Comparison of ENCODE assay signal across 8 cellular contexts in genomic region chr5:113488645-113489184, GRCh38. TPM values are rescaled to one million over a fixed set of nuclear protein-coding genes. Genes with fewer than 3 reads are reported as not detected.
DNase-seq lines count a peak whose midpoint lies in the region; ATAC-seq and TF ChIP-seq lines count a peak whose summit lies in the region.

No MANE protein-coding gene starts in this region.

- H3K4me3 ChIP-seq in fibroblast of pulmonary artery (replicated peaks; ENCODE audit: low read depth, low read length) (peak overlapping the region; percentile 85), prostate gland (peak overlapping the region; percentile 52 to 54)

- H3K27ac ChIP-seq in RWPE1 (peak overlapping the region; percentile 88), prostate gland (peak overlapping the region; percentile 71 to 79)

- TF ChIP-seq CTCF in RWPE1 (conservative IDR thresholded peaks at IDR 0.05; ENCODE audit: low read depth), result no peak
- no peak for TF ChIP-seq CTCF in fibroblast of pulmonary artery (IDR thresholded peaks at IDR 0.05; ENCODE audit: low read length, missing control alignments)
- no peak for TF ChIP-seq CTCF in prostate gland (IDR thresholded peaks at IDR 0.05)

- H3K4me1 ChIP-seq in prostate gland (replicated peaks), result no peaks in the 10 kb centered on the region

- no peak for DNase-seq in RWPE1 (ENCODE audit: low spot score)
- DNase-seq in fibroblast of pulmonary artery (ENCODE audit: low read depth), result peak; percentile 8
- no peak for DNase-seq in prostate gland (ENCODE audit: low spot score)
- no peak for DNase-seq in pons (ENCODE audit: low spot score)
- DNase-seq in GM19238 (ENCODE audit: insufficient read length, low spot score), result no peak
- DNase-seq in NCI-H2081 treated with DMSO at 0.1 percent for 48 hours (lab: John Stamatoyannopoulos, UW), result no peak
- no peak for DNase-seq in HK-2 (ENCODE audit: unreplicated experiment)

- no peaks in the 10 kb centered on the region for H3K27me3 ChIP-seq in prostate gland (replicated peaks; ENCODE audit: insufficient read depth)

- intact Hi-C loops in prostate gland (cut with DNase I), result no loop called here

- no peaks in the 10 kb centered on the region for H3K9me3 ChIP-seq in prostate gland

- H3K36me3 ChIP-seq in prostate gland, result no peaks in the 10 kb centered on the region

- ATAC-seq in GM18498 (IDR thresholded peaks at IDR 0.05; ENCODE audit: unreplicated experiment), result peak; percentile 11

- CTCF ChIA-PET in RWPE1 (lab: Yijun Ruan, JAX), result interaction anchor here (1.4 to 2.2 kb wide), 3 partner anchors 61 to 493 kb away, joined by 5 to 8 read pairs (median 6); no protein-coding TSS in a partner anchor

- WGBS in prostate gland, result 7% methylated on average over 20 of the region's 20 CpGs

- no peak for TF ChIP-seq POLR2A in prostate gland (IDR thresholded peaks at IDR 0.05)

- POLR2A ChIA-PET in RWPE1 (lab: Yijun Ruan, JAX; ENCODE audit: low non-redundant PET), result no interaction called here

RNA-seq across cellular contexts. Expression of gene MCC, which starts 0.5 kb away (rescaled TPM):
- 10 to 100 TPM; 41.5 to 54.1 TPM for total RNA-seq in prostate gland

RNA-seq across cellular contexts. Expression of gene YTHDC2, which starts 24.8 kb away (rescaled TPM):
- total RNA-seq in prostate gland, result 10 to 100 TPM; 17.7 to 32.0 TPM

RNA-seq across cellular contexts. Expression of gene TSSK1B, which starts 53.9 kb away (rescaled TPM):
- total RNA-seq in prostate gland, result 1 to 10 TPM in 1 of 2 donors, under 1 TPM in 1; 0.32 to 4.0 TPM
